In the genomic region with DNA sequence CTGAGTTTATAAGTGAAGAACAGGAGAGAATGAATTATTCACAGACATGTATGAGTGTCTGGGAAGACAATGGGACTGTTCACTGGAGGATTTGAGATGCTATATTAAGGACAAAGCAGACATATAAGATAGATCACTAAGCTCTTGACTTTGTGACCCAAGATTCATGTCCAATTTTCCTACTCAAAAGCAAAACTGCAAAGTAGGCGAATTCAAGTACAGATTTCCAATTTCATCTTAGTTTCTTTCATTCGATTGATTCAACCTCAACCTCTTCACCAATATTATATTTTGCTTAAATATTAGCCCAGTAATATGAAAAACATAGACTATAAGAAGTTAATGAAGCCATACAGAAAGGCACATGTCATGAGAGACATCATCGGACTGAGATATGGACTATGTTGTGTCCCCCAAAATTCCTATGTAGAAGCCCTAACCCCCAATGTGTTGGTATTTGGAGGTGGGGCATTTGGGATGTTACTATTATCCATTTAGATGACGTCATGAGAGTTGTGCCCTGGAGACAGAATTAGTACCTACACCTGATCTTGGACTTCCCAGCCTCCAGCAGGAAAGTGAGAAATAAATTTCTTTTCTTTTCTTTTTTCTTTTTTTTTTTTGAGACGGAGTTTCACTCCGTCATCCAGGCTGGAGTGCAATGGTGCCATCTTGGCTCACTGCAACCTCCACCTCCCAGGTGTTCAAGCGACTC, we compare ENCODE assay signal across 29 cellular contexts.
"Had no signal": no experiment of that assay in that cellular context is flagged by ENCODE, and none has a peak within 500 bp of the region (broad histone marks: within the 10 kb centered on the region; RNA-seq: fewer than 3 reads in every experiment).

No MANE protein-coding gene starts in this region.

- H3K4me1 Mint-ChIP-seq: memory B cell; stimulated activated naive CD8-positive, alpha-beta T cell treated with anti-CD3 and anti-CD28 coated beads, Interleukin-15, amount 100 ng/mL, for 72 hours had no signal

- H3K27ac ChIP-seq: coronary artery, esophagus squamous epithelium, gastrocnemius medialis, neural progenitor cell, parathyroid adenoma, suprapubic skin, transverse colon, vagina had no signal

- H3K4me3 Mint-ChIP-seq: effector memory CD8-positive, alpha-beta T cell; memory B cell; naive thymus-derived CD4-positive, alpha-beta T cell; nephron; neural progenitor cell; stimulated activated naive CD8-positive, alpha-beta T cell treated with anti-CD3 and anti-CD28 coated beads, Interleukin-15, amount 100 ng/mL, for 72 hours had no signal

- H3K9me3 Mint-ChIP-seq: effector memory CD8-positive, alpha-beta T cell; nephron; neural progenitor cell; stimulated activated naive CD8-positive, alpha-beta T cell treated with anti-CD3 and anti-CD28 coated beads, Interleukin-15, amount 100 ng/mL, for 72 hours had no signal

- H3K27me3 ChIP-seq: esophagus squamous epithelium, gastrocnemius medialis, neural progenitor cell, suprapubic skin, transverse colon, vagina had no signal

- H3K9me3 ChIP-seq: esophagus squamous epithelium, gastrocnemius medialis, suprapubic skin, transverse colon, vagina had no signal

- FAIRE-seq: endometrium, kidney had no signal

- H3K36me3 ChIP-seq: esophagus squamous epithelium, gastrocnemius medialis, neural progenitor cell, suprapubic skin, transverse colon, vagina had no signal

- ATAC-seq: effector memory CD8-positive, alpha-beta T cell; gastrocnemius medialis; left lobe of liver; naive thymus-derived CD4-positive, alpha-beta T cell; sciatic nerve; stimulated activated naive CD8-positive, alpha-beta T cell treated with anti-CD3 and anti-CD28 coated beads, Interleukin-15, amount 100 ng/mL, for 72 hours had no signal

- H2AFZ ChIP-seq: neural progenitor cell, parathyroid adenoma had no signal

- H3K36me3 Mint-ChIP-seq: neural progenitor cell had no signal

- H3K4me2 ChIP-seq: neural progenitor cell, smooth muscle cell had no signal

- H3K4me3 ChIP-seq: coronary artery, esophagus squamous epithelium, gastrocnemius medialis, lung, neural progenitor cell, smooth muscle cell, suprapubic skin, transverse colon, vagina had no signal

- DNase-seq: dermis blood vessel endothelial cell; effector memory CD8-positive, alpha-beta T cell; erythroblast; esophagus squamous epithelium; gastrocnemius medialis; head of caudate nucleus; kidney; midbrain; naive thymus-derived CD4-positive, alpha-beta T cell; stimulated activated CD4-positive, alpha-beta T cell treated with anti-CD3 and anti-CD28 coated beads, Interleukin-12 subunit alpha, Interleukin-12 subunit beta, amount 100 ng/mL, for 4 hours; stimulated activated CD4-positive, alpha-beta T cell treated with anti-CD3 and anti-CD28 coated beads, Interleukin-1b, Interleukin-23, amount 100 ng/mL, for 48 hours; stimulated activated CD4-positive, alpha-beta T cell treated with anti-CD3 and anti-CD28 coated beads, Interleukin-4, amount 100 ng/mL, for 1 hour; stimulated activated CD8-positive, alpha-beta memory T cell treated with anti-CD3 and anti-CD28 coated beads, Interleukin-4, amount 100 ng/mL, for 48 hours; stimulated activated naive CD4-positive, alpha-beta T cell; stimulated activated naive CD8-positive, alpha-beta T cell treated with anti-CD3 and anti-CD28 coated beads, Interleukin-15, amount 100 ng/mL, for 72 hours; transverse colon had no signal

- H3K27ac Mint-ChIP-seq: effector memory CD8-positive, alpha-beta T cell; memory B cell; naive thymus-derived CD4-positive, alpha-beta T cell; nephron; neural progenitor cell; progenitor cell of endocrine pancreas; stimulated activated naive CD8-positive, alpha-beta T cell treated with anti-CD3 and anti-CD28 coated beads, Interleukin-15, amount 100 ng/mL, for 72 hours had no signal

- H3K79me2 ChIP-seq: parathyroid adenoma had no signal

- H3K4me1 ChIP-seq: esophagus squamous epithelium, gastrocnemius medialis, neural progenitor cell, parathyroid adenoma, suprapubic skin, transverse colon, vagina had no signal

- H3K9ac ChIP-seq: neural progenitor cell, parathyroid adenoma had no signal
